Comparison of ENCODE assay signal across 10 cellular contexts in the genomic region with DNA sequence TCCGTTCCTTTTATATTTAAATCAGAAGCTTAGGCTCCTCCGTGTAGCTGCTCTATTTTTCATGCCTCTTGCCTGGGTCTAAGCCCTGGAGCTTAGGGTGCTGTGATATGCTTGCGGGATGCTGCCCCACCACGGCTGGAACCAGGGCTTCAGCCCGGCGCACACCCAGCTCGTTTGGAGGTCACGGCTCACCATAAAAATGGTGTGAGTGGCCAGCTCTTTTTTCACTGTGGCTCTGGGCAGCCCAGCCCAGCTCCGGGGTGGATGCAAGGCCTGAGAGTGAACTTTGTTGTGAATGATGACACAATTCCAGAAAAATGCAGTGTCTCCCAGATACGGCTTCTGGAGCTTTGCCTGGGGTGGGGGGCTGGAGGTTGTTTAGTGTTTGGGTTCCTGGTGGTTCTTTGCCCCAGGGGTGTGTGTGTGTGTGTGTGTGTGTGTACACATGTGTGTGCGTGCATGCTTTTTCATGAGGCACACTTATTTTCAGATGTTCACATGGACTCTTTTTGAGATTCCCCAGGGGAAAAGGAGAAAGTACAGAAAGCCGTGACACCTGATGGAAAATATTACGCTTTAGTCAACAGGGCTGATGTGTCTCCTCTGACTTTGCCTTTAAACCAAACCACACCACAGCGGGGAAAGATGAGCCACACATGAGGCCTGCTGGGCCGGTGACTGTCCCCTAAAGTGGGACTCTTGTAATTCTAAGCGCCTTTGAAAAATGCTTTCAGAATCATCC. TPM values are rescaled to one million over a fixed set of nuclear protein-coding genes. Genes with fewer than 3 reads are reported as not detected.
DNase-seq lines count a peak whose midpoint lies in the region; ATAC-seq and TF ChIP-seq lines count a peak whose summit lies in the region.
"Had no signal": no experiment of that assay in that cellular context is flagged by ENCODE, and none has a peak within 500 bp of the region (broad histone marks: within the 10 kb centered on the region; RNA-seq: fewer than 3 reads in every experiment).

No MANE protein-coding gene starts in this region.

- no peak for TF ChIP-seq CTCF in glutamatergic neuron (IDR thresholded peaks at IDR 0.05; ENCODE audit: partially characterized antibody, unreplicated experiment)

- H3K27ac Mint-ChIP-seq in activated T-helper 17 cell treated with anti-CD3 and anti-CD28 coated beads, Interleukin-2, amount 50 U/mL, for 72 hours, result peak overlapping the region; percentile 88
- H3K27ac Mint-ChIP-seq in glutamatergic neuron (ENCODE audit: unreplicated experiment), result peak overlapping the region; percentile 78

- peaks cover 47% of the 10 kb centered on the region for H3K4me1 ChIP-seq in rectal smooth muscle tissue (ENCODE audit: control insufficient read depth, insufficient read depth, low read length)

- peaks cover 26% of the 10 kb centered on the region for H3K4me1 Mint-ChIP-seq in activated T-helper 17 cell treated with anti-CD3 and anti-CD28 coated beads, Interleukin-2, amount 50 U/mL, for 72 hours
- H3K4me1 Mint-ChIP-seq in glutamatergic neuron (ENCODE audit: low read depth, unreplicated experiment), result peaks cover 57% of the 10 kb centered on the region

- no peaks in the 10 kb centered on the region for H3K27me3 ChIP-seq in rectal smooth muscle tissue (ENCODE audit: control insufficient read depth, insufficient read depth, low read length)

- no peaks in the 10 kb centered on the region for H3K36me3 Mint-ChIP-seq in activated T-helper 17 cell treated with anti-CD3 and anti-CD28 coated beads, Interleukin-2, amount 50 U/mL, for 72 hours (ENCODE audit: low read depth)
- peaks cover 6% of the 10 kb centered on the region for H3K36me3 Mint-ChIP-seq in glutamatergic neuron (ENCODE audit: unreplicated experiment)

- H3K36me3 ChIP-seq in rectal smooth muscle tissue (ENCODE audit: control insufficient read depth, insufficient read depth, low read length), result no peaks in the 10 kb centered on the region

- H3K4me3 Mint-ChIP-seq in activated T-helper 17 cell treated with anti-CD3 and anti-CD28 coated beads, Interleukin-2, amount 50 U/mL, for 72 hours, result peak overlapping the region; percentile 62
- H3K4me3 Mint-ChIP-seq in glutamatergic neuron (ENCODE audit: unreplicated experiment), result peak overlapping the region; percentile 71

- ATAC-seq in activated T-helper 17 cell treated with anti-CD3 and anti-CD28 coated beads, Interleukin-2, amount 50 U/mL, for 72 hours (replicated peaks), result peak; percentile 89
- ATAC-seq in GM18519 (IDR thresholded peaks at IDR 0.05; ENCODE audit: low FRiP score, unreplicated experiment) (no peak), GM21619 (IDR thresholded peaks at IDR 0.05; ENCODE audit: unreplicated experiment) (no peak)

- peak; percentile 17 for DNase-seq in DMS 273 (lab: John Stamatoyannopoulos, UW; ENCODE audit: unreplicated experiment)
- DNase-seq in DMS 273 treated with DMSO at 0.1 percent for 48 hours (lab: John Stamatoyannopoulos, UW), result no peak
- DNase-seq in glutamatergic neuron, result no peak
- no peak for DNase-seq in OCI-M1 (lab: John Stamatoyannopoulos, UW)

- H3K4me3 ChIP-seq in rectal smooth muscle tissue (ENCODE audit: low read length), result no peak overlapping the region

- no peak overlapping the region for H3K9ac ChIP-seq in rectal smooth muscle tissue (ENCODE audit: low read length)

- no peaks in the 10 kb centered on the region for H3K9me3 Mint-ChIP-seq in activated T-helper 17 cell treated with anti-CD3 and anti-CD28 coated beads, Interleukin-2, amount 50 U/mL, for 72 hours
- peaks cover 9% of the 10 kb centered on the region for H3K9me3 Mint-ChIP-seq in glutamatergic neuron (ENCODE audit: unreplicated experiment)

- no peaks in the 10 kb centered on the region for H3K27me3 Mint-ChIP-seq in activated T-helper 17 cell treated with anti-CD3 and anti-CD28 coated beads, Interleukin-2, amount 50 U/mL, for 72 hours
- peaks cover 8% of the 10 kb centered on the region for H3K27me3 Mint-ChIP-seq in glutamatergic neuron (ENCODE audit: unreplicated experiment)

- peak overlapping the region; percentile 93 for H3K27ac ChIP-seq in rectal smooth muscle tissue (ENCODE audit: low read depth, low read length)
- H3K27ac ChIP-seq: 22Rv1, VCaP had no signal

RNA-seq across cellular contexts. Expression of a gene that starts 46.2 kb away (rescaled TPM):
- 10 to 100 TPM; 18.9 to 28.2 TPM for total RNA-seq in activated T-helper 17 cell treated with anti-CD3 and anti-CD28 coated beads, Interleukin-2, amount 50 U/mL, for 72 hours
- total RNA-seq in glutamatergic neuron (ENCODE audit: unreplicated experiment), result 77.6 TPM
